1 cellular context compared by ENCODE assay signal in the genomic region with DNA sequence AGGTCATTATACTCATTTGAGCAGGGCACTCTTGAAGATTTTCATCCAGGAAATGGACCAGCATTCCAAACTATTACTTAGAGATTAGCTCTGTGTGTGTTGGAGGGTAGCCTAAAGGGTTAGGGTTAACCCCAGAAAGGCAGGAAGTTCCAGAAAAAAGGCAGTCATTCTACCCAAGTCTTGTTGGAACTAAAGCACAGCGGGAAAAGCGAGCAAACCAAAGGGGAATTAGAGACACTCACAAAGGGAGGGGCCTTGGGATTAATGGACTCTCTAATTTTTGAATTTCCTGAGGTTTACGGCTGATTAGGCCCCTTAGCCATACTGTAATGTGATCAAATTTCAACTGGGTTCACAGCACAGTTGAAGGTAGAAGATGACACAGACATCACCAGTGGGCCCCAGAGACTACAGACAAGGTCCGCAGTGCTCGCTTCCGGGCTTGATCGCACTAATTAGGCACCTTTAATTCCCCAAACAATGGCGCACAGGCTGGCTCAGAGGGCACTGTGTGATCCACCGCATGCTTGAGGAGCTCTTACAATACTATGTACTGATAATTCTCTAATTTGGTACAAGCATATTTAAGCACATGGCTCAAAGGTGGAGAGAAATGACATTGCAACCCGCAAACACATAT.
A peak's percentile ranks its signal among the peaks of the same experiment; 100 is the strongest.
TF ChIP-seq lines count a peak whose summit lies in the region.

No MANE protein-coding gene starts in this region.

TF ChIP-seq in HEK293, 187 proteins besides CTCF, POLR2A, EP300 and RAD21 (continued from another document):
- TF ChIP-seq, protein P1, sequence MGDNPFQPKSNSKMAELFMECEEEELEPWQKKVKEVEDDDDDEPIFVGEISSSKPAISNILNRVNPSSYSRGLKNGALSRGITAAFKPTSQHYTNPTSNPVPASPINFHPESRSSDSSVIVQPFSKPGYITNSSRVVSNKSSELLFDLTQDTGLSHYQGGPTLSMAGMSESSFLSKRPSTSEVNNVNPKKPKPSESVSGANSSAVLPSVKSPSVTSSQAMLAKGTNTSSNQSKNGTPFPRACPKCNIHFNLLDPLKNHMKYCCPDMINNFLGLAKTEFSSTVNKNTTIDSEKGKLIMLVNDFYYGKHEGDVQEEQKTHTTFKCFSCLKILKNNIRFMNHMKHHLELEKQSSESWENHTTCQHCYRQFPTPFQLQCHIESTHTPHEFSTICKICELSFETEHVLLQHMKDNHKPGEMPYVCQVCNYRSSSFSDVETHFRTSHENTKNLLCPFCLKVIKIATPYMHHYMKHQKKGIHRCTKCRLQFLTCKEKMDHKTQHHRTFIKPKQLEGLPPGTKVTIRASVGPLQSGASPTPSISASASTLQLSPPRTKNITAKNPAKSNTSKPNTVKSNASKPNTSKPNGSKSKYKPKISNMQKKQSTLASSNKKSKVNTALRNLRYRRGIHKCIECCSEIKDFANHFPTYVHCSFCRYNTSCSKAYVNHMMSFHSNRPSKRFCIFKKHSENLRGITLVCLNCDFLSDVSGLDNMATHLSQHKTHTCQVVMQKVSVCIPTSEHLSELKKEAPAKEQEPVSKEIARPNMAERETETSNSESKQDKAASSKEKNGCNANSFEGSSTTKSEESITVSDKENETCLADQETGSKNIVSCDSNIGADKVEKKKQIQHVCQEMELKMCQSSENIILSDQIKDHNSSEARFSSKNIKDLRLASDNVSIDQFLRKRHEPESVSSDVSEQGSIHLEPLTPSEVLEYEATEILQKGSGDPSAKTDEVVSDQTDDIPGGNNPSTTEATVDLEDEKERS (tag by site-specific recombination; IDR thresholded peaks at IDR 0.05), result no peak
- TF ChIP-seq, protein P2, sequence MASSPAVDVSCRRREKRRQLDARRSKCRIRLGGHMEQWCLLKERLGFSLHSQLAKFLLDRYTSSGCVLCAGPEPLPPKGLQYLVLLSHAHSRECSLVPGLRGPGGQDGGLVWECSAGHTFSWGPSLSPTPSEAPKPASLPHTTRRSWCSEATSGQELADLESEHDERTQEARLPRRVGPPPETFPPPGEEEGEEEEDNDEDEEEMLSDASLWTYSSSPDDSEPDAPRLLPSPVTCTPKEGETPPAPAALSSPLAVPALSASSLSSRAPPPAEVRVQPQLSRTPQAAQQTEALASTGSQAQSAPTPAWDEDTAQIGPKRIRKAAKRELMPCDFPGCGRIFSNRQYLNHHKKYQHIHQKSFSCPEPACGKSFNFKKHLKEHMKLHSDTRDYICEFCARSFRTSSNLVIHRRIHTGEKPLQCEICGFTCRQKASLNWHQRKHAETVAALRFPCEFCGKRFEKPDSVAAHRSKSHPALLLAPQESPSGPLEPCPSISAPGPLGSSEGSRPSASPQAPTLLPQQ (tag by site-specific recombination; IDR thresholded peaks at IDR 0.05), result peak; percentile 87
- 0 out of 2 replicates have a peak, but pooled peaks have one; percentile 28 for TF ChIP-seq IKZF3 (tag by site-specific recombination; IDR thresholded peaks at IDR 0.05)
